ENCODE assay signal across 25 cellular contexts in the genomic region with DNA sequence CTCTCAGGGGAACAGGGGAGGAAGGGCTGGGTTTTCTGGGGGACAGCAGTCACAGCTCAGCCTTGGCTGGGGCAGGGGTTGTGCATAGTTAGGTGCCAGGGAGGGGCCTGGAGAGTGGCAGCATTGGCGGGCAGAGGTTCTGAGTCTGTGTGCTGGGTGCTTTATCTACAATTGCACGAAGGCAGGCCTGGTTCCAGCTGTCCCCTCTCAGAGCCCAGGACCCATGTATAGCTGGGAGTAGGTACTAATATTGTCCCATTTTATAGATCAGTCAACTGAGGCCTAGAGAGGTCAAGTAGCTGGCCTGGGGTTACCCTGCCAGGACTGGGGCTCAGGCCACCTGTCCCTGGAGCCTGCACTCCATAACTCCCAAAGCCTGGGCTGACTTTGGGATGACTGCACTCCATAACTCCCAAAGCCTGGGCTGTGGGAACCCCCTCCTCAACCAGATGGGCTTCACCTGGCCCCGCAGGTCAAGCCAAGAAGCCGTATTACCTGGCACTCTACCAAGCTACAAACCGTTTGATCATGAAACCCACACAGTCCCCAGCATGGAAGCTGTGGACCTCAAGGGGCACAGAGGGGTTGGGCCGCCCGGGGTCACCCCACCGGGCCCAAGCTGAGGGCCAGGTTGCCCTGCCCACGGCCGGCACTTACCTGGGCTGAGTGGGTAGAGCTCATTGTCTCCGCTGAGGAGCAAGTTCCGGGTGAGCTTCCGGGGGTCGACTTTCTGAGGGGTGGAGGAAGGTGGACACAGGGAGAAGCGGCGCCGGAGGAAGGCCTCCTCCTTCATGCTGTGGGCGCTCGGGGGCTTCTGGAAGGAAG. TPM values are rescaled to one million over a fixed set of nuclear protein-coding genes. Genes with fewer than 3 reads are reported as not detected.
DNase-seq lines count a peak whose midpoint lies in the region; ATAC-seq and TF ChIP-seq lines count a peak whose summit lies in the region.
"Had no signal": no experiment of that assay in that cellular context is flagged by ENCODE, and none has a peak within 500 bp of the region (broad histone marks: within the 10 kb centered on the region; RNA-seq: fewer than 3 reads in every experiment).

No MANE protein-coding gene starts in this region.

- H3K4me1 ChIP-seq in RWPE2 (ENCODE audit: insufficient read depth, poor library complexity, severe bottlenecking) (peaks cover 33% of the 10 kb centered on the region), left ventricle myocardium inferior (peaks cover 56% of the 10 kb centered on the region)

- H3K36me3 ChIP-seq in RWPE2 (ENCODE audit: low read depth): no peaks in the 10 kb centered on the region
- H3K36me3 ChIP-seq in left ventricle myocardium inferior: peaks cover 2% of the 10 kb centered on the region
- H3K36me3 ChIP-seq: MG63 had no signal

- intact Hi-C loops in left ventricle myocardium inferior (cut with micrococcal nuclease): no loop called here

- no peak overlapping the region for H3K27ac ChIP-seq in RWPE2 (ENCODE audit: poor library complexity, severe bottlenecking)
- H3K27ac ChIP-seq in left ventricle myocardium inferior (replicated peaks): peak overlapping the region; percentile 76

- DNase-seq in 8988T: peak; percentile 1
- peak; percentile 53 for DNase-seq in RWPE2 (ENCODE audit: low spot score)
- peak; percentile 10 for DNase-seq in left ventricle myocardium inferior
- DNase-seq in natural killer cell treated with Interleukin-12 subunit alpha and Interleukin-12 subunit beta and Interleukin-15 and Interleukin-18, amount 100 ng/mL, for 72 hours (ENCODE audit: low spot score): peak; percentile 56
- DNase-seq in UCSD-AML1 (lab: John Stamatoyannopoulos, UW; ENCODE audit: unreplicated experiment): no peak
- DNase-seq: activated CD4-positive, alpha-beta T cell treated with anti-CD3 and anti-CD28 coated beads, Interleukin-2, amount 50 U/mL, for 48 hours; activated CD8-positive, alpha-beta memory T cell treated with anti-CD3 and anti-CD28 coated beads, Interleukin-2, amount 50 U/mL, for 48 hours; dermis blood vessel endothelial cell; DND-41; KBM-7; mesendoderm; MG63; NCI-H2081; NCI-H2227 treated with DMSO at 0.1 percent for 48 hours; NCI-H526 treated with DMSO at 0.1 percent for 48 hours; occipital lobe; small intestine; T-helper 1 cell had no signal

- no peak for TF ChIP-seq CTCF in RWPE2 (IDR thresholded peaks at IDR 0.05; ENCODE audit: poor library complexity, severe bottlenecking)
- TF ChIP-seq CTCF in left ventricle myocardium inferior (IDR thresholded peaks at IDR 0.05; ENCODE audit: borderline replicate concordance): no peak

- H3K27me3 ChIP-seq in RWPE2 (ENCODE audit: insufficient read depth, poor library complexity, severe bottlenecking) (no peaks in the 10 kb centered on the region), left ventricle myocardium inferior (ENCODE audit: low read depth) (no peaks in the 10 kb centered on the region)
- H3K27me3 ChIP-seq: MG63 had no signal

- H3K4me3 Mint-ChIP-seq in natural killer cell treated with Interleukin-12 subunit alpha and Interleukin-12 subunit beta and Interleukin-15 and Interleukin-18, amount 100 ng/mL, for 72 hours: no peak overlapping the region
- H3K4me3 Mint-ChIP-seq: activated naive CD8-positive, alpha-beta T cell; central memory CD8-positive, alpha-beta T cell; type B pancreatic cell had no signal

- no peak for ATAC-seq in RWPE2 (ENCODE audit: low read depth)
- ATAC-seq in natural killer cell treated with Interleukin-12 subunit alpha and Interleukin-12 subunit beta and Interleukin-15 and Interleukin-18, amount 100 ng/mL, for 72 hours: no peak
- no peak for ATAC-seq in HG03108 (IDR thresholded peaks at IDR 0.05; ENCODE audit: unreplicated experiment)
- no peak for ATAC-seq in GM18861 (IDR thresholded peaks at IDR 0.05; ENCODE audit: unreplicated experiment)
- ATAC-seq in HG03571 (IDR thresholded peaks at IDR 0.05; ENCODE audit: unreplicated experiment): no peak
- ATAC-seq: activated CD4-positive, CD25-positive, alpha-beta regulatory T cell treated with anti-CD3 and anti-CD28 coated beads, Interleukin-2, amount 50 U/mL, for 24 hours had no signal

- H3K27ac Mint-ChIP-seq in natural killer cell treated with Interleukin-12 subunit alpha and Interleukin-12 subunit beta and Interleukin-15 and Interleukin-18, amount 100 ng/mL, for 72 hours: no peak overlapping the region
- H3K27ac Mint-ChIP-seq: activated naive CD8-positive, alpha-beta T cell; type B pancreatic cell had no signal

- H3K9me3 Mint-ChIP-seq in natural killer cell treated with Interleukin-12 subunit alpha and Interleukin-12 subunit beta and Interleukin-15 and Interleukin-18, amount 100 ng/mL, for 72 hours: no peaks in the 10 kb centered on the region
- H3K9me3 Mint-ChIP-seq: central memory CD8-positive, alpha-beta T cell; type B pancreatic cell had no signal

- H3K9me3 ChIP-seq in RWPE2 (ENCODE audit: severe bottlenecking): no peaks in the 10 kb centered on the region
- no peaks in the 10 kb centered on the region for H3K9me3 ChIP-seq in left ventricle myocardium inferior (replicated peaks)
- H3K9me3 ChIP-seq: MG63 had no signal

- no peaks in the 10 kb centered on the region for H3K27me3 Mint-ChIP-seq in natural killer cell treated with Interleukin-12 subunit alpha and Interleukin-12 subunit beta and Interleukin-15 and Interleukin-18, amount 100 ng/mL, for 72 hours
- H3K27me3 Mint-ChIP-seq: activated naive CD8-positive, alpha-beta T cell; central memory CD8-positive, alpha-beta T cell; type B pancreatic cell had no signal

- peaks cover 29 to 42% of the 10 kb centered on the region in 2 donors for H3K4me1 Mint-ChIP-seq in natural killer cell treated with Interleukin-12 subunit alpha and Interleukin-12 subunit beta and Interleukin-15 and Interleukin-18, amount 100 ng/mL, for 72 hours (ENCODE audit: low read depth in 2 of 2)
- H3K4me1 Mint-ChIP-seq: central memory CD8-positive, alpha-beta T cell had no signal

- H3K36me3 Mint-ChIP-seq in natural killer cell treated with Interleukin-12 subunit alpha and Interleukin-12 subunit beta and Interleukin-15 and Interleukin-18, amount 100 ng/mL, for 72 hours: no peaks in the 10 kb centered on the region
- H3K36me3 Mint-ChIP-seq: activated naive CD8-positive, alpha-beta T cell had no signal

- H3K4me3 ChIP-seq in RWPE2 (ENCODE audit: severe bottlenecking): no peak overlapping the region
- no peak overlapping the region for H3K4me3 ChIP-seq in left ventricle myocardium inferior
- H3K4me3 ChIP-seq: MG63 had no signal

RNA-seq across cellular contexts. Expression of gene OSBPL5, which starts 36.5 kb away (rescaled TPM):
- 11.4 TPM for total RNA-seq in left ventricle myocardium inferior
- 10 to 100 TPM; 58.3 to 74.6 TPM for total RNA-seq in natural killer cell treated with Interleukin-12 subunit alpha and Interleukin-12 subunit beta and Interleukin-15 and Interleukin-18, amount 100 ng/mL, for 72 hours
